ENCODE assay signal across 26 cellular contexts in genomic region chr14:55980970-55981369, GRCh38.
"Had no signal": no experiment of that assay in that cellular context is flagged by ENCODE, and none has a peak within 500 bp of the region (broad histone marks: within the 10 kb centered on the region; RNA-seq: fewer than 3 reads in every experiment).

No MANE protein-coding gene starts in this region.

- ATAC-seq: effector memory CD8-positive, alpha-beta T cell; left cardiac atrium; lower lobe of right lung; natural killer cell had no signal

- H3K4me2 ChIP-seq: neural progenitor cell had no signal

- DNase-seq: effector memory CD8-positive, alpha-beta T cell; esophagus squamous epithelium; foreskin fibroblast; immature natural killer cell; left cardiac atrium; left ventricle myocardium inferior; lower lobe of right lung; natural killer cell; nucleus accumbens; ovary; sigmoid colon; stimulated activated CD4-positive, alpha-beta T cell treated with anti-CD3 and anti-CD28 coated beads, Interleukin-2, amount 100 ng/mL, for 24 hours; stimulated activated CD4-positive, alpha-beta T cell treated with anti-CD3 and anti-CD28 coated beads, Interleukin-4, amount 100 ng/mL, for 4 hours; stimulated activated naive CD4-positive, alpha-beta T cell; thyroid gland; upper lobe of left lung; uterus had no signal

- H3K4me1 ChIP-seq: lower lobe of right lung, neural progenitor cell, upper lobe of left lung, uterus had no signal

- FAIRE-seq: keratinocyte had no signal

- H3K9me3 ChIP-seq: esophagus squamous epithelium, lower lobe of right lung, ovary, suprapubic skin, thyroid gland, uterus had no signal

- H3K4me3 Mint-ChIP-seq: dendritic cell treated with granulocyte-macrophage colony-stimulating factor and Interleukin-4, amounts not matched to agents 40 ng/mL and 50 ng/mL, for 4 days; effector memory CD8-positive, alpha-beta T cell; immature natural killer cell; memory B cell; mesothelial cell of epicardium; natural killer cell; neural progenitor cell had no signal

- H3K36me3 ChIP-seq: esophagus squamous epithelium, left ventricle myocardium inferior, lower lobe of right lung, neural progenitor cell, ovary, right atrium auricular region, sigmoid colon, suprapubic skin, thyroid gland, upper lobe of left lung, uterus had no signal

- H3K9ac ChIP-seq: neural progenitor cell had no signal

- H3K27ac Mint-ChIP-seq: dendritic cell treated with granulocyte-macrophage colony-stimulating factor and Interleukin-4, amounts not matched to agents 40 ng/mL and 50 ng/mL, for 4 days; effector memory CD8-positive, alpha-beta T cell; immature natural killer cell; memory B cell; mesothelial cell of epicardium; natural killer cell; neural progenitor cell had no signal

- H2AFZ ChIP-seq: neural progenitor cell had no signal

- H3K36me3 Mint-ChIP-seq: immature natural killer cell, memory B cell, mesothelial cell of epicardium, natural killer cell, neural progenitor cell had no signal

- H3K27me3 ChIP-seq: neural progenitor cell, ovary, right atrium auricular region, sigmoid colon, thyroid gland, upper lobe of left lung, uterus had no signal

- H3K27me3 Mint-ChIP-seq: dendritic cell treated with granulocyte-macrophage colony-stimulating factor and Interleukin-4, amounts not matched to agents 40 ng/mL and 50 ng/mL, for 4 days; memory B cell had no signal

- H3K9me3 Mint-ChIP-seq: effector memory CD8-positive, alpha-beta T cell; natural killer cell had no signal

- H3K4me3 ChIP-seq: esophagus squamous epithelium, left ventricle myocardium inferior, lower lobe of right lung, neural progenitor cell, ovary, right atrium auricular region, sigmoid colon, skin epidermis, suprapubic skin, thyroid gland, upper lobe of left lung, uterus had no signal

- H3K4me1 Mint-ChIP-seq: immature natural killer cell, memory B cell, natural killer cell, neural progenitor cell had no signal

- H3K27ac ChIP-seq: epithelial cell of prostate, esophagus squamous epithelium, left ventricle myocardium inferior, lower lobe of right lung, neural progenitor cell, ovary, right atrium auricular region, sigmoid colon, skin epidermis, suprapubic skin, thyroid gland, upper lobe of left lung, uterus had no signal
